ENCODE assay signal across 19 cellular contexts in the genomic region with DNA sequence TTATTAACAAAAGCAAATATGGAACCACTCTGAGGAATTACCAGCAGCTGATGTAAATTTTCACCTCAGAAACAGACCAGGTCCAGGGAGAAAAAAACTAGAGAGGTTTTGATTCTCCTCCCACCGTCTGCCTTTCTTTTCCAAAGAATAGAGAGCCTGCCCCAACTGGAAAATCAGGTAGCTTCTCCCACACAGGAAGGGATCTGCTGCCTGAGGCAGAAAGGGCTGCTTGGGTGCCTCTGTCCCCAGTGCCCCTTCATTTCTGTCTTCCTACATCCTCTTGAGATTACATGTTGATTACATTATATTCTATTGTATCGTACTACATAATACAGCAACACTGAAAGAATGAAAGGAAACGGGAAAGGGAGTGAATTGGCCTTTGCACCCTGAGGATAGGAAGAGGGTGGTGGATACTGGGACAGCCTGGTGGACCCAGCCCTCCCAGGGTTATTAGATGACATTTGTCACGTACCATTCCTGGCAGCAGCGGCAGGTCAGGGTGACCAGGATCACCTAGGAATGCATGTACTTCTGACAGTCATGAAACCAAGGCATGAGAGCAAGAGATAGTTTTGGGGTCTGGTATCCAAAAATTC. TPM values are rescaled to one million over a fixed set of nuclear protein-coding genes. Genes with fewer than 3 reads are reported as not detected.
DNase-seq lines count a peak whose midpoint lies in the region; ATAC-seq and TF ChIP-seq lines count a peak whose summit lies in the region.
"Had no signal": no experiment of that assay in that cellular context is flagged by ENCODE, and none has a peak within 500 bp of the region (broad histone marks: within the 10 kb centered on the region; RNA-seq: fewer than 3 reads in every experiment).

No MANE protein-coding gene starts in this region.

- DNase-seq in heart right ventricle (peak in 1 of 2 donors; percentile 36), Right ventricle myocardium inferior (ENCODE audit: missing footprints) (no peak), mesendoderm (peak; percentile 20), ACHN (no peak), head of caudate nucleus (no peak), NCI-H345 treated with DMSO at 0.1 percent for 48 hours (lab: John Stamatoyannopoulos, UW; ENCODE audit: unreplicated experiment) (no peak)
- DNase-seq: CD4-positive, alpha-beta memory T cell; DMS79 treated with DMSO at 0.1 percent for 48 hours; effector memory CD4-positive, alpha-beta T cell; hypothalamus; left cardiac atrium; naive thymus-derived CD4-positive, alpha-beta T cell; NCI-H187; NCI-H446 treated with DMSO at 0.1 percent for 48 hours; tibial artery had no signal

- intact Hi-C loops in heart right ventricle (cut with DNase I) (no loop called here), Right ventricle myocardium inferior (cut with DNase I) (no loop called here), head of caudate nucleus (cut with DNase I) (no loop called here)

- no peak for TF ChIP-seq CTCF in heart right ventricle (IDR thresholded peaks at IDR 0.05)

- H3K36me3 ChIP-seq in heart right ventricle (peaks cover 0 to 28% (median 6%) of the 10 kb centered on the region in 9 donors), mesendoderm (ENCODE audit: control insufficient read depth, insufficient read depth, low read length) (no peaks in the 10 kb centered on the region)

- peak overlapping the region; percentile 65 for H4K8ac ChIP-seq in mesendoderm (ENCODE audit: low read depth, low read length)

- no peak overlapping the region for H2BK15ac ChIP-seq in mesendoderm (replicated peaks; ENCODE audit: low read depth)

- H2BK5ac ChIP-seq in mesendoderm (ENCODE audit: low read length) = no peak overlapping the region

- ATAC-seq in heart right ventricle = peak; percentile 28 to 90 (median 77)
- ATAC-seq in Right ventricle myocardium inferior = no peak
- ATAC-seq in esophagus mucosa = peak; percentile 66
- no peak for ATAC-seq in HG02759 (IDR thresholded peaks at IDR 0.05; ENCODE audit: unreplicated experiment)
- ATAC-seq: naive thymus-derived CD4-positive, alpha-beta T cell; stimulated activated memory B cell treated with anti-CD40 and anti-IgM and Interleukin-4, amounts not matched to agents 10 μg/mL and 1 μg/mL and 100 μg/mL, for 72 hours had no signal

- H2AK5ac ChIP-seq in mesendoderm (ENCODE audit: low read length) = no peak overlapping the region

- no peak overlapping the region for H2BK120ac ChIP-seq in mesendoderm (ENCODE audit: low read depth, low read length)

- WGBS in heart right ventricle, 2 donors = 50% methylated on average over 5 of the region's 5 CpGs
- WGBS in mesendoderm (ENCODE audit: extremely low coverage, insufficient coverage, low lambda C conversion rate) = no CpG with 5 or more reads among the region's 5 CpGs

- no peak overlapping the region for H3K23ac ChIP-seq in mesendoderm (ENCODE audit: low read length)

- no peak overlapping the region for H3K18ac ChIP-seq in mesendoderm (ENCODE audit: low read length)

- in situ Hi-C loops in ACHN (cut with HindIII; ENCODE audit: low pct_ligation_motif_present, low pct_unique_long_range_greater_than_20kb, low sequenced_read_pairs) = no loop called here

- H3K4me1 ChIP-seq in heart right ventricle (peaks cover 0 to 42% (median 11%) of the 10 kb centered on the region in 9 donors), mesendoderm (ENCODE audit: control insufficient read depth, low read depth, low read length) (no peaks in the 10 kb centered on the region)
- H3K4me1 ChIP-seq: tibial artery had no signal

- H3K27ac ChIP-seq in heart right ventricle = peak overlapping the region in 9 of 10 donors; percentile 52 to 80 (median 68)
- H3K27ac ChIP-seq in mesendoderm (ENCODE audit: low read depth, low read length) = no peak overlapping the region
- H3K27ac ChIP-seq: tibial artery had no signal

- H3K79me2 ChIP-seq in mesendoderm (ENCODE audit: control insufficient read depth, insufficient read depth, low read length) = no peaks in the 10 kb centered on the region

- no peak overlapping the region for H4K5ac ChIP-seq in mesendoderm (ENCODE audit: low read length)

- H3K9ac ChIP-seq in mesendoderm (ENCODE audit: low read length) = no peak overlapping the region

- no peak overlapping the region for H3K4me2 ChIP-seq in mesendoderm (ENCODE audit: low read length)

- H3K4ac ChIP-seq in mesendoderm (ENCODE audit: low read depth, low read length) = no peak overlapping the region

- H3K27me3 ChIP-seq in heart right ventricle (peaks cover 0 to 8% (median 0%) of the 10 kb centered on the region in 7 donors), mesendoderm (ENCODE audit: insufficient read depth, low read length, poor library complexity) (no peaks in the 10 kb centered on the region)

- H3K56ac ChIP-seq in mesendoderm (ENCODE audit: low read length) = no peak overlapping the region

- H3K4me3 ChIP-seq in heart right ventricle (peak overlapping the region in 1 of 10 donors; percentile 3), mesendoderm (ENCODE audit: low read length) (no peak overlapping the region)
- H3K4me3 ChIP-seq: tibial artery had no signal

- H3K79me1 ChIP-seq in mesendoderm (ENCODE audit: low read length) = no peaks in the 10 kb centered on the region

- peaks cover 0 to 27% (median 19%) of the 10 kb centered on the region in 11 donors for H3K9me3 ChIP-seq in heart right ventricle

RNA-seq across cellular contexts. Expression of gene ST8SIA6, which starts 8.9 kb away (rescaled TPM):
- 10 to 100 TPM in 4 of 10 donors, 1 to 10 TPM in 6; 3.3 to 12.8 (median 8.9) TPM for total RNA-seq in heart right ventricle
- polyA plus RNA-seq in heart right ventricle = 1 to 10 TPM; 1.8 TPM
- 9.3 TPM for total RNA-seq in Right ventricle myocardium inferior
- 1.6 TPM for total RNA-seq in esophagus mucosa
- polyA plus RNA-seq in mesendoderm (2013, experiment 1 of 2) = 1.5 TPM
- polyA plus RNA-seq in mesendoderm (2013, experiment 2 of 2) = 1.6 TPM
- total RNA-seq: M059J had no signal

Comparison
In these comparisons a context has a peak if more than half of its experiments do, and no peak if none do; other contexts are left out.
1. ATAC-seq: peak in heart right ventricle (8 of 8) and esophagus mucosa (single experiment); none in Right ventricle myocardium inferior (single experiment) and HG02759 (single experiment).